8 cellular contexts compared by ENCODE assay signal in genomic region chr9:129320575-129321311, GRCh38.
DNase-seq lines count a peak whose midpoint lies in the region; ATAC-seq and TF ChIP-seq lines count a peak whose summit lies in the region.

No MANE protein-coding gene starts in this region.

- intact Hi-C loops in activated CD8-positive, alpha-beta T cell treated with anti-CD3 and anti-CD28 coated beads for 36 hours (cut with micrococcal nuclease) = loop anchor here (10.0 kb wide), 2 partner anchors 146 to 284 kb away; partner anchors contain the start of gene IER5L
- intact Hi-C loops in lower leg skin (cut with DNase I; ENCODE audit: low total_unique reads) = no loop called here

- no peaks in the 10 kb centered on the region for H3K36me3 ChIP-seq in CD4-positive, CD25-positive, alpha-beta regulatory T cell (ENCODE audit: control insufficient read depth, insufficient read depth, low read length)
- H3K36me3 ChIP-seq in GM23338 (ENCODE audit: insufficient read depth) = no peaks in the 10 kb centered on the region

- H3K9me2 ChIP-seq in GM23338 (ENCODE audit: insufficient read depth) = no peaks in the 10 kb centered on the region

- TF ChIP-seq CTCF in GM23338 (conservative IDR thresholded peaks at IDR 0.05; ENCODE audit: low read depth in 2 of 2) (peak in 1 of 2 experiments; percentile 18; a peak in 2 of 4 replicates), lower leg skin (IDR thresholded peaks at IDR 0.05) (no peak)
- TF ChIP-seq CTCF in activated CD8-positive, alpha-beta T cell treated with anti-CD3 and anti-CD28 coated beads for 36 hours (IDR thresholded peaks at IDR 0.05) = no peak

- H3K36me3 Mint-ChIP-seq in CD4-positive, CD25-positive, alpha-beta regulatory T cell = no peaks in the 10 kb centered on the region
- no peaks in the 10 kb centered on the region for H3K36me3 Mint-ChIP-seq in GM23338 (ENCODE audit: low read depth)
- no peaks in the 10 kb centered on the region for H3K36me3 Mint-ChIP-seq in activated CD8-positive, alpha-beta T cell treated with anti-CD3 and anti-CD28 coated beads for 36 hours (ENCODE audit: low read depth)
- H3K36me3 Mint-ChIP-seq in effector memory CD8-positive, alpha-beta T cell (ENCODE audit: insufficient read depth) = peaks cover 5% of the 10 kb centered on the region

- no peaks in the 10 kb centered on the region for H3K27me3 ChIP-seq in CD4-positive, CD25-positive, alpha-beta regulatory T cell (ENCODE audit: control insufficient read depth, insufficient read depth, low read length)
- peaks cover 5% of the 10 kb centered on the region; the same call in 1 of the 2 replicates for H3K27me3 ChIP-seq in GM23338 (ENCODE audit: insufficient read depth)

- ATAC-seq in CD4-positive, CD25-positive, alpha-beta regulatory T cell (ENCODE audit: low read depth in 2 of 2) = peak; percentile 84 to 87
- peak; percentile 64 for ATAC-seq in GM23338
- peak; percentile 89 for ATAC-seq in activated CD8-positive, alpha-beta T cell treated with anti-CD3 and anti-CD28 coated beads for 36 hours
- ATAC-seq in effector memory CD8-positive, alpha-beta T cell (replicated peaks) = peak; percentile 92

- H3F3A ChIP-seq in GM23338 (replicated peaks; ENCODE audit: low read depth) = 0 out of 2 replicates have a peak, but pooled peaks cover 2% of the 10 kb centered on the region

- peak overlapping the region; percentile 61 for H3K4me3 ChIP-seq in CD4-positive, CD25-positive, alpha-beta regulatory T cell (ENCODE audit: low read depth, low read length)
- H3K4me3 ChIP-seq in GM23338 = peak overlapping the region; percentile 46
- H3K4me3 ChIP-seq in lower leg skin (ENCODE audit: low read depth, poor library complexity, severe bottlenecking) = no peak overlapping the region

- peak overlapping the region; percentile 90 for H2AFZ ChIP-seq in GM23338

- TF ChIP-seq POLR2A in lower leg skin (IDR thresholded peaks at IDR 0.05) = no peak

- no peak overlapping the region for H3K27ac ChIP-seq in CD4-positive, CD25-positive, alpha-beta regulatory T cell (ENCODE audit: insufficient read depth, low read length, poor library complexity, severe bottlenecking)
- H3K27ac ChIP-seq in GM23338 (ENCODE audit: low read depth) = no peak overlapping the region

- H3K79me2 ChIP-seq in GM23338 (replicated peaks; ENCODE audit: insufficient read depth) = no peaks in the 10 kb centered on the region

- no peaks in the 10 kb centered on the region for H4K20me1 ChIP-seq in GM23338 (replicated peaks; ENCODE audit: insufficient read depth)

- H3K4me2 ChIP-seq in GM23338 = peak overlapping the region; percentile 70

- peak; percentile 51 to 74 (median 70) for DNase-seq in CD4-positive, CD25-positive, alpha-beta regulatory T cell
- DNase-seq in GM23338 (ENCODE audit: low spot score) (peak; percentile 82), NCI-H2196 (lab: John Stamatoyannopoulos, UW; ENCODE audit: unreplicated experiment) (peak; percentile 66), lower leg skin (ENCODE audit: low spot score in 2 of 2) (peak; percentile 72 to 89), NCI-H226 (no peak)
- DNase-seq in activated CD8-positive, alpha-beta T cell treated with anti-CD3 and anti-CD28 coated beads for 36 hours = peak; percentile 75
- DNase-seq in effector memory CD8-positive, alpha-beta T cell = peak; percentile 15 to 29 (median 24)
- peak; percentile 2 to 25 (median 15) for DNase-seq in stimulated activated CD4-positive, alpha-beta T cell treated with anti-CD3 and anti-CD28 coated beads, TNF-alpha, amount 100 ng/mL, for 1 hour (ENCODE audit: low read depth in 3 of 3, low spot score in 1 of 3)

- peak overlapping the region; percentile 55 to 87 (median 84) for H3K4me3 Mint-ChIP-seq in CD4-positive, CD25-positive, alpha-beta regulatory T cell
- peak overlapping the region; percentile 62 for H3K4me3 Mint-ChIP-seq in GM23338
- H3K4me3 Mint-ChIP-seq in activated CD8-positive, alpha-beta T cell treated with anti-CD3 and anti-CD28 coated beads for 36 hours = peak overlapping the region; percentile 72
- H3K4me3 Mint-ChIP-seq in effector memory CD8-positive, alpha-beta T cell = peak overlapping the region; percentile 61 to 78

- H3K9me3 Mint-ChIP-seq in CD4-positive, CD25-positive, alpha-beta regulatory T cell = no peaks in the 10 kb centered on the region
- no peaks in the 10 kb centered on the region; the same call in 2 of the 3 replicates for H3K9me3 Mint-ChIP-seq in GM23338
- H3K9me3 Mint-ChIP-seq in activated CD8-positive, alpha-beta T cell treated with anti-CD3 and anti-CD28 coated beads for 36 hours = no peaks in the 10 kb centered on the region
- H3K9me3 Mint-ChIP-seq in effector memory CD8-positive, alpha-beta T cell = no peaks in the 10 kb centered on the region

- no peaks in the 10 kb centered on the region for H3K9me3 ChIP-seq in CD4-positive, CD25-positive, alpha-beta regulatory T cell (ENCODE audit: control insufficient read depth in 2 of 2, low read length in 2 of 2)

- peaks cover 16% of the 10 kb centered on the region for H3K4me1 ChIP-seq in CD4-positive, CD25-positive, alpha-beta regulatory T cell (ENCODE audit: control insufficient read depth, insufficient read depth, low read length, poor library complexity, severe bottlenecking)
- H3K4me1 ChIP-seq in GM23338 (ENCODE audit: insufficient read depth) = peaks cover 9% of the 10 kb centered on the region; the same call in 1 of the 2 replicates

- peak overlapping the region in 2 of 3 donors; percentile 47 to 90 for H3K27ac Mint-ChIP-seq in CD4-positive, CD25-positive, alpha-beta regulatory T cell
- H3K27ac Mint-ChIP-seq in GM23338 = no peak overlapping the region; the same call in 1 of the 2 replicates
- peak overlapping the region; percentile 85 for H3K27ac Mint-ChIP-seq in activated CD8-positive, alpha-beta T cell treated with anti-CD3 and anti-CD28 coated beads for 36 hours
- peak overlapping the region; percentile 7 to 87 for H3K27ac Mint-ChIP-seq in effector memory CD8-positive, alpha-beta T cell

- no peaks in the 10 kb centered on the region for H3K27me3 Mint-ChIP-seq in CD4-positive, CD25-positive, alpha-beta regulatory T cell
- peaks cover 14% of the 10 kb centered on the region for H3K27me3 Mint-ChIP-seq in GM23338 (ENCODE audit: insufficient read depth, low read depth, poor library complexity)
- no peaks in the 10 kb centered on the region for H3K27me3 Mint-ChIP-seq in activated CD8-positive, alpha-beta T cell treated with anti-CD3 and anti-CD28 coated beads for 36 hours
- H3K27me3 Mint-ChIP-seq in effector memory CD8-positive, alpha-beta T cell = peaks cover 0 to 26% of the 10 kb centered on the region in 2 donors

- peaks cover 5 to 18% (median 9%) of the 10 kb centered on the region in 4 donors for H3K4me1 Mint-ChIP-seq in CD4-positive, CD25-positive, alpha-beta regulatory T cell
- H3K4me1 Mint-ChIP-seq in GM23338 = peaks cover 28% of the 10 kb centered on the region
- H3K4me1 Mint-ChIP-seq in activated CD8-positive, alpha-beta T cell treated with anti-CD3 and anti-CD28 coated beads for 36 hours (ENCODE audit: low read depth) = peaks cover 26% of the 10 kb centered on the region
- H3K4me1 Mint-ChIP-seq in effector memory CD8-positive, alpha-beta T cell (ENCODE audit: low read depth in 2 of 2) = peaks cover 4 to 9% of the 10 kb centered on the region in 2 donors

- WGBS in lower leg skin, 2 donors = 4 to 7% methylated on average over 37 to 44 of the region's 49 CpGs

- CTCF ChIA-PET in activated CD8-positive, alpha-beta T cell treated with anti-CD3 and anti-CD28 coated beads for 36 hours (lab: Charles Lee) = interaction anchor here (0.7 to 5.6 kb wide), 13 partner anchors 10 to 291 kb away, joined by 3 to 26 read pairs (median 3); no protein-coding TSS in a partner anchor

- POLR2A ChIA-PET in activated CD8-positive, alpha-beta T cell treated with anti-CD3 and anti-CD28 coated beads for 36 hours (lab: Charles Lee) = interaction anchor here (0.9 to 2.8 kb wide), 6 partner anchors 14 to 176 kb away, joined by 3 to 14 read pairs (median 4); partner anchors contain the start of gene IER5L

TF ChIP-seq in GM23338, 12 proteins besides CTCF, POLR2A, EP300 and RAD21:
- TF ChIP-seq ZNF114 (CRISPR knock-in tag; IDR thresholded peaks at IDR 0.05) = no peak
- TF ChIP-seq POLR2AphosphoS5 (IDR thresholded peaks at IDR 0.05; ENCODE audit: low read depth) = no peak; the same call in 1 of the 2 replicates
- no peak for TF ChIP-seq NANOG (IDR thresholded peaks at IDR 0.05; ENCODE audit: borderline replicate concordance)
- TF ChIP-seq JUNB (IDR thresholded peaks at IDR 0.05; ENCODE audit: unreplicated experiment) = no peak
- no peak for TF ChIP-seq EZH2phosphoT487 (IDR thresholded peaks at IDR 0.05; ENCODE audit: unreplicated experiment)
- no peak for TF ChIP-seq REST (IDR thresholded peaks at IDR 0.05; ENCODE audit: unreplicated experiment)
